In genomic region chr1:231729541-231729940, GRCh38 we compare ENCODE assay signal across 15 cellular contexts.
"Had no signal": no experiment of that assay in that cellular context is flagged by ENCODE, and none has a peak within 500 bp of the region (broad histone marks: within the 10 kb centered on the region; RNA-seq: fewer than 3 reads in every experiment).

No MANE protein-coding gene starts in this region.

- H3K27ac ChIP-seq: pancreas, right lobe of liver, thoracic aorta, upper lobe of left lung had no signal

- H3K27me3 Mint-ChIP-seq: activated CD4-positive, alpha-beta T cell treated with anti-CD3 and anti-CD28 coated beads for 36 hours; naive thymus-derived CD8-positive, alpha-beta T cell; stimulated activated memory B cell treated with anti-CD40 and anti-IgM and Interleukin-4, amounts not matched to agents 10 μg/mL and 1 μg/mL and 100 μg/mL, for 72 hours had no signal

- H3K9me3 ChIP-seq: pancreas, right lobe of liver, thoracic aorta, upper lobe of left lung had no signal

- DNase-seq: activated CD4-positive, alpha-beta T cell treated with anti-CD3 and anti-CD28 coated beads for 36 hours; activated CD4-positive, alpha-beta T cell treated with anti-CD3 and anti-CD28 coated beads, Interleukin-2, amount 50 U/mL, for 48 hours; activated gamma-delta T cell treated with Interleukin-2 at 50 U/mL for 16 hours; effector CD4-positive, alpha-beta T cell; foreskin fibroblast; mesendoderm; naive thymus-derived CD8-positive, alpha-beta T cell; pancreas; right lobe of liver; stimulated activated CD4-positive, alpha-beta T cell treated with anti-CD3 and anti-CD28 coated beads, Interleukin-4, amount 100 ng/mL, for 4 hours; upper lobe of left lung had no signal

- H3K4me3 Mint-ChIP-seq: activated CD4-positive, alpha-beta T cell treated with anti-CD3 and anti-CD28 coated beads for 36 hours; naive thymus-derived CD8-positive, alpha-beta T cell; stimulated activated memory B cell treated with anti-CD40 and anti-IgM and Interleukin-4, amounts not matched to agents 10 μg/mL and 1 μg/mL and 100 μg/mL, for 72 hours; T-helper 2 cell treated with Interferon-gamma antibody and Interleukin-4, amounts not matched to agents 5 μg/mL and 100 μg/mL, for 36 hours had no signal

- H3K36me3 ChIP-seq: pancreas, right lobe of liver, thoracic aorta, upper lobe of left lung had no signal

- H3K9me3 Mint-ChIP-seq: activated naive CD4-positive, alpha-beta T cell treated with anti-CD3 and anti-CD28 coated beads, Interleukin-2, amount 50 U/mL, for 72 hours; stimulated activated memory B cell treated with anti-CD40 and anti-IgM and Interleukin-4, amounts not matched to agents 10 μg/mL and 1 μg/mL and 100 μg/mL, for 72 hours; T-helper 2 cell treated with Interferon-gamma antibody and Interleukin-4, amounts not matched to agents 5 μg/mL and 100 μg/mL, for 36 hours had no signal

- H3K36me3 Mint-ChIP-seq: activated naive CD4-positive, alpha-beta T cell treated with anti-CD3 and anti-CD28 coated beads, Interleukin-2, amount 50 U/mL, for 72 hours; stimulated activated memory B cell treated with anti-CD40 and anti-IgM and Interleukin-4, amounts not matched to agents 10 μg/mL and 1 μg/mL and 100 μg/mL, for 72 hours had no signal

- H3K4me1 ChIP-seq: pancreas, right lobe of liver had no signal

- H3K4me3 ChIP-seq: pancreas, right lobe of liver, thoracic aorta, upper lobe of left lung had no signal

- H3K27ac Mint-ChIP-seq: activated CD4-positive, alpha-beta T cell treated with anti-CD3 and anti-CD28 coated beads for 36 hours; activated naive CD4-positive, alpha-beta T cell treated with anti-CD3 and anti-CD28 coated beads, Interleukin-2, amount 50 U/mL, for 72 hours; naive thymus-derived CD8-positive, alpha-beta T cell; stimulated activated memory B cell treated with anti-CD40 and anti-IgM and Interleukin-4, amounts not matched to agents 10 μg/mL and 1 μg/mL and 100 μg/mL, for 72 hours; T-helper 2 cell treated with Interferon-gamma antibody and Interleukin-4, amounts not matched to agents 5 μg/mL and 100 μg/mL, for 36 hours had no signal

- ATAC-seq: activated CD4-positive, alpha-beta T cell treated with anti-CD3 and anti-CD28 coated beads for 36 hours; activated naive CD4-positive, alpha-beta T cell treated with anti-CD3 and anti-CD28 coated beads, Interleukin-2, amount 50 U/mL, for 72 hours; naive thymus-derived CD8-positive, alpha-beta T cell; pancreas; right lobe of liver; stimulated activated memory B cell treated with anti-CD40 and anti-IgM and Interleukin-4, amounts not matched to agents 10 μg/mL and 1 μg/mL and 100 μg/mL, for 72 hours had no signal

- H3K27me3 ChIP-seq: pancreas, right lobe of liver, upper lobe of left lung had no signal

- H3K4me1 Mint-ChIP-seq: activated CD4-positive, alpha-beta T cell treated with anti-CD3 and anti-CD28 coated beads for 36 hours; stimulated activated memory B cell treated with anti-CD40 and anti-IgM and Interleukin-4, amounts not matched to agents 10 μg/mL and 1 μg/mL and 100 μg/mL, for 72 hours had no signal
